Comparison of ENCODE assay signal across 8 cellular contexts in genomic region chr19:1039646-1040475, GRCh38.
DNase-seq lines count a peak whose midpoint lies in the region; TF ChIP-seq lines count a peak whose summit lies in the region.

TSS of gene ABCA7 (plus strand) at chr19:1040107. CDS start at chr19:1041362, 1,255 bp downstream.

- peak within 1 kb of the TSS; percentile 18; the same call in 1 of the 2 replicates for H2AFZ ChIP-seq in MM.1S (ENCODE audit: low read length)

- no peaks in the 10 kb centered on the region for H3K9me3 Mint-ChIP-seq in nephron progenitor cell
- no peaks in the 10 kb centered on the region for H3K9me3 Mint-ChIP-seq in stimulated activated naive CD8-positive, alpha-beta T cell treated with anti-CD3 and anti-CD28 coated beads, Interleukin-15, Interleukin-2, amounts not matched to agents 100 ng/mL and 50 ng/mL, for 24 hours

- peak within 1 kb of the TSS; percentile 85 for H3K4me3 Mint-ChIP-seq in nephron progenitor cell
- H3K4me3 Mint-ChIP-seq in stimulated activated naive CD8-positive, alpha-beta T cell treated with anti-CD3 and anti-CD28 coated beads, Interleukin-15, Interleukin-2, amounts not matched to agents 100 ng/mL and 50 ng/mL, for 24 hours = peak within 1 kb of the TSS; percentile 89

- DNase-seq in ELR (ENCODE audit: low read depth) = peak; percentile 99
- DNase-seq in HAP-1 (ENCODE audit: low spot score in 2 of 2) = peak; percentile 90 to 100
- DNase-seq in MM.1S = peak; percentile 100
- peak; percentile 91 for DNase-seq in SHP77 treated with DMSO at 0.1 percent for 48 hours (lab: John Stamatoyannopoulos, UW)
- DNase-seq in activated effector memory CD4-positive, alpha-beta T cell treated with Interleukin-2 at 50 U/mL for 16 hours = peak; percentile 99
- DNase-seq in fibroblast of the conjunctiva (ENCODE audit: low read depth) = peak; percentile 92
- DNase-seq in nephron progenitor cell = peak; percentile 100

- in situ Hi-C loops in HAP-1 (cut with MboI; ENCODE audit: low sequenced_read_pairs) = no loop called here

- H3K9me2 ChIP-seq in MM.1S (replicated peaks; ENCODE audit: insufficient read depth, low read length) = no peaks in the 10 kb centered on the region

- peak within 1 kb of the TSS; percentile 66 for H3K4me2 ChIP-seq in MM.1S (ENCODE audit: low read depth, low read length)

- H3K9ac ChIP-seq in MM.1S (ENCODE audit: low read length) = peak within 1 kb of the TSS; percentile 52; the same call in 1 of the 2 replicates

- H3K27ac ChIP-seq in MM.1S (ENCODE audit: low read length) = peak within 1 kb of the TSS; percentile 89; the same call in 1 of the 2 replicates

- H3K27ac Mint-ChIP-seq in nephron progenitor cell = peak within 1 kb of the TSS; percentile 62
- H3K27ac Mint-ChIP-seq in stimulated activated naive CD8-positive, alpha-beta T cell treated with anti-CD3 and anti-CD28 coated beads, Interleukin-15, Interleukin-2, amounts not matched to agents 100 ng/mL and 50 ng/mL, for 24 hours = peak within 1 kb of the TSS; percentile 76

- peaks cover 17% of the 10 kb centered on the region for H3K4me1 ChIP-seq in HAP-1
- peaks cover 37% of the 10 kb centered on the region for H3K4me1 ChIP-seq in MM.1S (ENCODE audit: low read length)

- H3K36me3 ChIP-seq in HAP-1 (replicated peaks) = peaks cover 39% of the 10 kb centered on the region
- H3K36me3 ChIP-seq in MM.1S (replicated peaks; ENCODE audit: insufficient read depth, low read length) = no peaks in the 10 kb centered on the region; the same call in 1 of the 2 replicates

- peaks cover 34% of the 10 kb centered on the region for H3K36me3 Mint-ChIP-seq in nephron progenitor cell (ENCODE audit: low read depth)
- H3K36me3 Mint-ChIP-seq in stimulated activated naive CD8-positive, alpha-beta T cell treated with anti-CD3 and anti-CD28 coated beads, Interleukin-15, Interleukin-2, amounts not matched to agents 100 ng/mL and 50 ng/mL, for 24 hours (ENCODE audit: low read depth) = peaks cover 20% of the 10 kb centered on the region

- TF ChIP-seq CTCF in MM.1S (IDR thresholded peaks at IDR 0.05; ENCODE audit: low read length) (no peak), nephron progenitor cell (IDR thresholded peaks at IDR 0.05) (no peak)

- no peaks in the 10 kb centered on the region for H4K20me1 ChIP-seq in MM.1S (ENCODE audit: insufficient read depth, low read length)

- peaks cover 29% of the 10 kb centered on the region for H3K79me2 ChIP-seq in MM.1S (ENCODE audit: low read length)

- peaks cover 3% of the 10 kb centered on the region for H3K27me3 Mint-ChIP-seq in nephron progenitor cell (ENCODE audit: low read depth, poor library complexity)
- no peaks in the 10 kb centered on the region for H3K27me3 Mint-ChIP-seq in stimulated activated naive CD8-positive, alpha-beta T cell treated with anti-CD3 and anti-CD28 coated beads, Interleukin-15, Interleukin-2, amounts not matched to agents 100 ng/mL and 50 ng/mL, for 24 hours

- H3K4me1 Mint-ChIP-seq in nephron progenitor cell = peaks cover 24% of the 10 kb centered on the region
- H3K4me1 Mint-ChIP-seq in stimulated activated naive CD8-positive, alpha-beta T cell treated with anti-CD3 and anti-CD28 coated beads, Interleukin-15, Interleukin-2, amounts not matched to agents 100 ng/mL and 50 ng/mL, for 24 hours (ENCODE audit: low read depth) = peaks cover 47% of the 10 kb centered on the region

- H3K9me3 ChIP-seq in HAP-1 = no peaks in the 10 kb centered on the region
- no peaks in the 10 kb centered on the region for H3K9me3 ChIP-seq in MM.1S (replicated peaks; ENCODE audit: insufficient read depth, low read length)

- peak within 1 kb of the TSS; percentile 45 for H3K4me3 ChIP-seq in HAP-1
- peak within 1 kb of the TSS; percentile 72 for H3K4me3 ChIP-seq in MM.1S (ENCODE audit: low read length)

- no peaks in the 10 kb centered on the region for H3K27me3 ChIP-seq in HAP-1 (ENCODE audit: low read depth)
- H3K27me3 ChIP-seq in MM.1S (replicated peaks; ENCODE audit: insufficient read depth, low read length) = no peaks in the 10 kb centered on the region

- H3F3A ChIP-seq in MM.1S (ENCODE audit: insufficient read depth, low read length) = peaks cover 40% of the 10 kb centered on the region

Comparison
In these comparisons a context has a peak if more than half of its experiments do, and no peak if none do; other contexts are left out.
1. Peak in every context shown above with its lines: DNase-seq, H3K4me3 ChIP-seq and H3K27ac ChIP-seq.